1 cellular context compared by ENCODE assay signal in the genomic region with DNA sequence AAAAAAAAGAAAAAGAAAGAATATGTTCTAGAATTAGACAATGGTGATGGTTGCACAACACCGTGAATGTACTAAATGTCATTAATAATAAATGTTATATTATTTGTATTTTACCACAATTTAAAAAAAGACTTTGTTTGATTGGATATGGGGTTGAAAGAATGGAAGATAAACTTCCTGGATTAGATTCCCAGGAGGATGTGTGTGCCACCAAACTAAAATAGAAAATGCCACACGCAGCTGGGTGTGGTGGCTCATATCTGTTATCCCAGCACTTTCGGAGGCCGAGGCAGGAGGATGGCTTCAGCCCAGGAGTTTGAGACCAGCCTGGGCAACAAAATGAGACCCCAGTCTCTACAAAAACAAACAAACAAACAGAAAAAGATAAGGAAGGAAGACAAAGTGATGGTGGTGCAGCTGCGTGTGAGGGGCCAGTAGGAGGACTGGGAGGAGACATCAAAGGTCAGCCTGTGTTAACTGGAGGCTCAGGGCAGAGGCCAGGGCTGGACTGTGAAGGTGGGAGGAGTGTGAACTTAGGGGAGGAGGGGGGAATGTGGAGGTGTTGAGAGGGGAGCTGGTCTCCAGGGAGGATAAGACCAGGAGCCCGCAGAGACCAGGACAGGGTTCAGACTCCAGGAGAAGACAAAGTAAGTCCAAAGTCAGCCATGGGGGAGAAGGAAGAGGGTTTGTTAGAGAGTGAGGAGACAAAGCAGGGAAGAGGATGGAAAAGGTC.
TF ChIP-seq lines count a peak whose summit lies in the region.

No MANE protein-coding gene starts in this region.

TF ChIP-seq in HCT116, 20 proteins besides CTCF, POLR2A, EP300 and RAD21:
- TF ChIP-seq, protein P1, sequence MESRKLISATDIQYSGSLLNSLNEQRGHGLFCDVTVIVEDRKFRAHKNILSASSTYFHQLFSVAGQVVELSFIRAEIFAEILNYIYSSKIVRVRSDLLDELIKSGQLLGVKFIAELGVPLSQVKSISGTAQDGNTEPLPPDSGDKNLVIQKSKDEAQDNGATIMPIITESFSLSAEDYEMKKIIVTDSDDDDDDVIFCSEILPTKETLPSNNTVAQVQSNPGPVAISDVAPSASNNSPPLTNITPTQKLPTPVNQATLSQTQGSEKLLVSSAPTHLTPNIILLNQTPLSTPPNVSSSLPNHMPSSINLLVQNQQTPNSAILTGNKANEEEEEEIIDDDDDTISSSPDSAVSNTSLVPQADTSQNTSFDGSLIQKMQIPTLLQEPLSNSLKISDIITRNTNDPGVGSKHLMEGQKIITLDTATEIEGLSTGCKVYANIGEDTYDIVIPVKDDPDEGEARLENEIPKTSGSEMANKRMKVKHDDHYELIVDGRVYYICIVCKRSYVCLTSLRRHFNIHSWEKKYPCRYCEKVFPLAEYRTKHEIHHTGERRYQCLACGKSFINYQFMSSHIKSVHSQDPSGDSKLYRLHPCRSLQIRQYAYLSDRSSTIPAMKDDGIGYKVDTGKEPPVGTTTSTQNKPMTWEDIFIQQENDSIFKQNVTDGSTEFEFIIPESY (IDR thresholded peaks at IDR 0.05; ENCODE audit: extremely low read depth, insufficient replicate concordance, low read length) = no peak
- peak; percentile 25 for TF ChIP-seq TCF7L2 (IDR thresholded peaks at IDR 0.05; ENCODE audit: borderline replicate concordance, extremely low read depth, insufficient read depth, insufficient read length)
